29 cellular contexts compared by ENCODE assay signal in genomic region chr2:62349788-62350187, GRCh38.
"Had no signal": no experiment of that assay in that cellular context is flagged by ENCODE, and none has a peak within 500 bp of the region (broad histone marks: within the 10 kb centered on the region; RNA-seq: fewer than 3 reads in every experiment).

No MANE protein-coding gene starts in this region.

- H3K4me1 Mint-ChIP-seq: activated CD4-positive, alpha-beta memory T cell treated with anti-CD3 and anti-CD28 coated beads, Interleukin-2, amount 10 ng/mL, durations not matched to agents 7 days and 5 days; activated CD4-positive, alpha-beta T cell treated with anti-CD3 and anti-CD28 coated beads, Interleukin-2, amount 10 ng/mL, durations not matched to agents 7 days and 5 days; activated naive CD4-positive, alpha-beta T cell treated with anti-CD3 and anti-CD28 coated beads, Interleukin-2, amount 10 ng/mL, durations not matched to agents 7 days and 5 days; brain; T-helper 17 cell had no signal

- ATAC-seq: activated naive CD4-positive, alpha-beta T cell treated with anti-CD3 and anti-CD28 coated beads, Interleukin-2, amount 50 U/mL, for 72 hours; activated T-cell treated with anti-CD3 and anti-CD28 coated beads, Interleukin-2, amount 50 U/mL, for 72 hours; gastroesophageal sphincter; heart right ventricle; T-helper 17 cell had no signal

- H3K4me3 ChIP-seq: ascending aorta, breast epithelium, cardiac muscle cell, colonic mucosa, esophagus squamous epithelium, gastroesophageal sphincter, heart right ventricle had no signal

- H3K36me3 ChIP-seq: ascending aorta, breast epithelium, cardiac muscle cell, colonic mucosa, esophagus squamous epithelium, gastroesophageal sphincter, heart right ventricle had no signal

- H3K27me3 Mint-ChIP-seq: activated CD4-positive, alpha-beta memory T cell treated with anti-CD3 and anti-CD28 coated beads, Interleukin-2, amount 10 ng/mL, durations not matched to agents 7 days and 5 days; activated naive CD8-positive, alpha-beta T cell treated with anti-CD3 and anti-CD28 coated beads, Interleukin-2, amount 10 ng/mL, durations not matched to agents 7 days and 5 days; activated T-cell treated with anti-CD3 and anti-CD28 coated beads, Interleukin-2, amount 50 U/mL, for 24 hours; brain; T-helper 17 cell had no signal

- H3K27me3 ChIP-seq: ascending aorta, breast epithelium, cardiac muscle cell, colonic mucosa, esophagus squamous epithelium, gastroesophageal sphincter, heart right ventricle had no signal

- H3K27ac Mint-ChIP-seq: activated CD4-positive, alpha-beta memory T cell treated with anti-CD3 and anti-CD28 coated beads, Interleukin-2, amount 10 ng/mL, durations not matched to agents 7 days and 5 days; activated CD4-positive, alpha-beta T cell treated with anti-CD3 and anti-CD28 coated beads, Interleukin-2, amount 10 ng/mL, durations not matched to agents 7 days and 5 days; activated naive CD4-positive, alpha-beta T cell treated with anti-CD3 and anti-CD28 coated beads, Interleukin-2, amount 10 ng/mL, durations not matched to agents 7 days and 5 days; activated naive CD8-positive, alpha-beta T cell treated with anti-CD3 and anti-CD28 coated beads, Interleukin-2, amount 10 ng/mL, durations not matched to agents 7 days and 5 days; activated T-cell treated with anti-CD3 and anti-CD28 coated beads, Interleukin-2, amount 50 U/mL, for 24 hours; activated T-cell treated with anti-CD3 and anti-CD28 coated beads, Interleukin-2, amount 50 U/mL, for 72 hours; brain; T-helper 17 cell; T-helper 2 cell treated with Interferon-gamma antibody and Interleukin-4, amounts not matched to agents 5 μg/mL and 100 μg/mL, for 36 hours had no signal

- DNase-seq: activated CD4-positive, alpha-beta memory T cell treated with anti-CD3 and anti-CD28 coated beads, Interleukin-2, amount 10 ng/mL, durations not matched to agents 7 days and 5 days; activated CD4-positive, alpha-beta T cell treated with anti-CD3 and anti-CD28 coated beads for 1 hour; activated CD4-positive, alpha-beta T cell treated with anti-CD3 and anti-CD28 coated beads for 4 hours; activated CD4-positive, alpha-beta T cell treated with anti-CD3 and anti-CD28 coated beads, Interleukin-2, amount 10 ng/mL, durations not matched to agents 7 days and 5 days; activated CD4-positive, alpha-beta T cell treated with anti-CD3 and anti-CD28 coated beads, Interleukin-2, amount 50 U/mL, for 4 hours; activated CD8-positive, alpha-beta memory T cell treated with anti-CD3 and anti-CD28 coated beads, Interleukin-2, amount 50 U/mL, for 48 hours; activated gamma-delta T cell; activated naive CD4-positive, alpha-beta T cell; activated naive CD4-positive, alpha-beta T cell treated with anti-CD3 and anti-CD28 coated beads, Interleukin-2, amount 10 ng/mL, durations not matched to agents 7 days and 5 days; activated naive CD8-positive, alpha-beta T cell treated with anti-CD3 and anti-CD28 coated beads, Interleukin-2, amount 10 ng/mL, durations not matched to agents 7 days and 5 days; activated T-cell treated with anti-CD3 and anti-CD28 coated beads for 4 hours; activated T-cell treated with anti-CD3 and anti-CD28 coated beads, Interleukin-2, amount 50 U/mL, for 24 hours; activated T-cell treated with anti-CD3 and anti-CD28 coated beads, Interleukin-2, amount 50 U/mL, for 72 hours; central memory CD4-positive, alpha-beta T cell; cerebellar nuclear complex; colonic mucosa; effector CD8-positive, alpha-beta T cell; esophagus squamous epithelium; foreskin melanocyte; heart right ventricle; T-helper 17 cell had no signal

- H3K27ac ChIP-seq: ascending aorta, breast epithelium, cardiac muscle cell, colonic mucosa, epithelial cell of prostate, esophagus squamous epithelium, gastroesophageal sphincter, heart right ventricle had no signal

- H3K9me3 ChIP-seq: colonic mucosa had no signal

- H3K4me3 Mint-ChIP-seq: activated CD4-positive, alpha-beta memory T cell treated with anti-CD3 and anti-CD28 coated beads, Interleukin-2, amount 10 ng/mL, durations not matched to agents 7 days and 5 days; activated CD4-positive, alpha-beta T cell treated with anti-CD3 and anti-CD28 coated beads, Interleukin-2, amount 10 ng/mL, durations not matched to agents 7 days and 5 days; activated naive CD4-positive, alpha-beta T cell treated with anti-CD3 and anti-CD28 coated beads, Interleukin-2, amount 10 ng/mL, durations not matched to agents 7 days and 5 days; activated naive CD8-positive, alpha-beta T cell treated with anti-CD3 and anti-CD28 coated beads, Interleukin-2, amount 10 ng/mL, durations not matched to agents 7 days and 5 days; activated T-cell treated with anti-CD3 and anti-CD28 coated beads, Interleukin-2, amount 50 U/mL, for 24 hours; activated T-cell treated with anti-CD3 and anti-CD28 coated beads, Interleukin-2, amount 50 U/mL, for 72 hours; brain; T-helper 17 cell; T-helper 2 cell treated with Interferon-gamma antibody and Interleukin-4, amounts not matched to agents 5 μg/mL and 100 μg/mL, for 36 hours had no signal

- H3K36me3 Mint-ChIP-seq: activated naive CD4-positive, alpha-beta T cell treated with anti-CD3 and anti-CD28 coated beads, Interleukin-2, amount 10 ng/mL, durations not matched to agents 7 days and 5 days; brain had no signal

- H3K4me1 ChIP-seq: ascending aorta, breast epithelium, colonic mucosa, gastroesophageal sphincter, heart right ventricle had no signal

- H3K9me3 Mint-ChIP-seq: activated CD4-positive, alpha-beta memory T cell treated with anti-CD3 and anti-CD28 coated beads, Interleukin-2, amount 10 ng/mL, durations not matched to agents 7 days and 5 days; activated naive CD4-positive, alpha-beta T cell treated with anti-CD3 and anti-CD28 coated beads, Interleukin-2, amount 10 ng/mL, durations not matched to agents 7 days and 5 days; activated T-cell treated with anti-CD3 and anti-CD28 coated beads, Interleukin-2, amount 50 U/mL, for 24 hours had no signal
